22 cellular contexts compared by ENCODE assay signal in genomic region chr10:63297941-63298340, GRCh38.
"Had no signal": no experiment of that assay in that cellular context is flagged by ENCODE, and none has a peak within 500 bp of the region (broad histone marks: within the 10 kb centered on the region; RNA-seq: fewer than 3 reads in every experiment).

No MANE protein-coding gene starts in this region.

- H3K4me1 ChIP-seq: Peyer's patch had no signal

- ATAC-seq: activated T-cell treated with anti-CD3 and anti-CD28 coated beads, Interleukin-2, amount 50 U/mL, for 4 hours had no signal

- H3K4me3 Mint-ChIP-seq: activated CD4-positive, alpha-beta memory T cell treated with anti-CD3 and anti-CD28 coated beads for 36 hours; activated naive CD4-positive, alpha-beta T cell treated with anti-CD3 and anti-CD28 coated beads for 36 hours; activated naive CD8-positive, alpha-beta T cell; activated T-cell treated with anti-CD3 and anti-CD28 coated beads, Interleukin-2, amount 50 U/mL, for 4 hours; brain; T-helper 1 cell treated with Interleukin-12 subunit alpha and Interleukin-12 subunit beta and Interleukin-4 antibody, amounts not matched to agents 30 μg/mL and 1 μg/mL, for 36 hours had no signal

- H3K9me3 Mint-ChIP-seq: activated CD4-positive, alpha-beta memory T cell treated with anti-CD3 and anti-CD28 coated beads for 36 hours; activated naive CD4-positive, alpha-beta T cell treated with anti-CD3 and anti-CD28 coated beads for 36 hours; activated T-cell treated with anti-CD3 and anti-CD28 coated beads, Interleukin-2, amount 50 U/mL, for 4 hours; T-helper 1 cell treated with Interleukin-12 subunit alpha and Interleukin-12 subunit beta and Interleukin-4 antibody, amounts not matched to agents 30 μg/mL and 1 μg/mL, for 36 hours had no signal

- H3K4me3 ChIP-seq: Peyer's patch had no signal

- H3K27me3 ChIP-seq: Peyer's patch had no signal

- H3K36me3 ChIP-seq: Peyer's patch had no signal

- DNase-seq: activated CD4-positive, alpha-beta memory T cell treated with anti-CD3 and anti-CD28 coated beads for 36 hours; activated CD4-positive, alpha-beta T cell treated with anti-CD3 and anti-CD28 coated beads for 48 hours; activated CD4-positive, CD25-positive, alpha-beta regulatory T cell treated with anti-CD3 and anti-CD28 coated beads, Interleukin-2, amount 50 U/mL, for 72 hours; activated CD8-positive, alpha-beta memory T cell treated with anti-CD3 and anti-CD28 coated beads for 24 hours; activated gamma-delta T cell; activated naive CD4-positive, alpha-beta T cell treated with anti-CD3 and anti-CD28 coated beads for 36 hours; activated T-cell treated with anti-CD3 and anti-CD28 coated beads, Interleukin-2, amount 50 U/mL, for 4 hours; cerebellar nuclear complex; MM.1S; NCI-H1105; NCI-H1436; NCI-H1694 treated with DMSO at 0.1 percent for 48 hours; NCI-H2029 treated with DMSO at 0.1 percent for 48 hours; NCI-H510A treated with DMSO at 0.1 percent for 48 hours; NCI-H69; NK-92 treated with Interleukin-12 subunit alpha and Interleukin-12 subunit beta, amount 100 ng/mL, for 24 hours; OCI-M1; Peyer's patch; SHP77 treated with DMSO at 0.1 percent for 48 hours had no signal

- H3K27me3 Mint-ChIP-seq: activated CD4-positive, alpha-beta memory T cell treated with anti-CD3 and anti-CD28 coated beads for 36 hours; activated naive CD8-positive, alpha-beta T cell; brain had no signal

- H3K27ac Mint-ChIP-seq: activated CD4-positive, alpha-beta memory T cell treated with anti-CD3 and anti-CD28 coated beads for 36 hours; activated naive CD4-positive, alpha-beta T cell treated with anti-CD3 and anti-CD28 coated beads for 36 hours; activated naive CD8-positive, alpha-beta T cell; brain; T-helper 1 cell treated with Interleukin-12 subunit alpha and Interleukin-12 subunit beta and Interleukin-4 antibody, amounts not matched to agents 30 μg/mL and 1 μg/mL, for 36 hours had no signal

- H3K9me3 ChIP-seq: Peyer's patch had no signal

- H3K36me3 Mint-ChIP-seq: activated CD4-positive, alpha-beta memory T cell treated with anti-CD3 and anti-CD28 coated beads for 36 hours; activated naive CD8-positive, alpha-beta T cell had no signal

- H3K27ac ChIP-seq: Peyer's patch had no signal
